8 cellular contexts compared by ENCODE assay signal in the genomic region with DNA sequence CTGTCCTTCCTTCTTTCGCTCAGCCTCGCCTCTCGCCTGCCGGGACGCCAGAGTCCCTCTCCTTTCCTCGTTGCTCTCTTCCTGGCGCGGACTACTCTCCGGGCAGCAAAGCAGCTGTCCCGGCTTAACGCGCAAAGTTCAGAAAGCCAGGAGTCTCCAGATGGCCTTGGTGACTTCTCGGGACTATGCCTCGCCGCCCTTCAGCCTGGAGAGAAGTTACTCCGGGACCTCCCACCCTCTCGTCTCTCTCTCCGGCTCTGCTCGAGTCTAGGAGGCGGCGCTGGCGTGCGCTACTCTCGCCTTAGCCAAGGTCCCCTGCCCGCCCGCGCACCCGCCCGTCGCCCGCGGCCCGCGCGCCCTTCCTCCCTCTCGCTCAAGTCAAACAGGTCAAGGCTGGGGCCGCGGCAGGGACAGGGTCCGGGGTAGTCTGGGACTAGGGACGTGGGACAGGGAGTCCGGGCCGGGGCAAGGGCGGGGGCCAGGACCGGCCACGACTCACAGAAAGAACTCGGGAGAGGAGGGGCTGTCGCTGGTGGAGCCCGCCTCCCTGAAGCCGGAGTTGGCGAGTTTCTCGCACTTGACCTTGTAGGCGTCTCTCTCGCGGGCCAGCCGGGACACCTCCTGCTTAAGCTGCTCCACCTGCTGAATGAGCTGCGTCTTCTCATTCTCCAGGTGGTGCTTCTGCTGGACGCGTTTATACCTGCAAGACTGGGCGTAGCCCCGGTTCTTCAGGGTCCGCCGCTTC.
A peak's percentile ranks its signal among the peaks of the same experiment; 100 is the strongest.
DNase-seq lines count a peak whose midpoint lies in the region; ATAC-seq and TF ChIP-seq lines count a peak whose summit lies in the region.

No MANE protein-coding gene starts in this region.

- peaks cover 2% of the 10 kb centered on the region for H3K9me3 Mint-ChIP-seq in nephron

- H3K4me1 Mint-ChIP-seq in nephron: peaks cover 40% of the 10 kb centered on the region

- H3K27me3 Mint-ChIP-seq in nephron (ENCODE audit: low read depth): peaks cover 90% of the 10 kb centered on the region

- ATAC-seq in GM19328 (IDR thresholded peaks at IDR 0.05; ENCODE audit: unreplicated experiment): no peak
- no peak for ATAC-seq in HG02852 (IDR thresholded peaks at IDR 0.05; ENCODE audit: unreplicated experiment)

- peak overlapping the region; percentile 50 for H3K4me3 ChIP-seq in fibroblast of mammary gland (ENCODE audit: control insufficient read depth, low read depth, low read length)

- TF ChIP-seq CTCF in fibroblast of mammary gland (conservative IDR thresholded peaks at IDR 0.05; ENCODE audit: control insufficient read depth, insufficient read depth, low read depth, low read length) (no peak), nephron (IDR thresholded peaks at IDR 0.05; ENCODE audit: unreplicated experiment in 3 of 3) (no peak)

- H3K36me3 Mint-ChIP-seq in nephron (ENCODE audit: low read depth): peaks cover 52% of the 10 kb centered on the region

- H3K27ac Mint-ChIP-seq in nephron: peak overlapping the region; percentile 84 to 99 (median 90)

- DNase-seq in AG20443 (ENCODE audit: low spot score) (peak; percentile 36), NCI-H446 (lab: John Stamatoyannopoulos, UW) (peak; percentile 34 to 63), fibroblast of mammary gland (ENCODE audit: low read depth) (peak; percentile 16)
- DNase-seq in activated CD8-positive, alpha-beta memory T cell treated with anti-CD3 and anti-CD28 coated beads, Interleukin-2, amount 50 U/mL, for 4 hours: no peak
- no peak for DNase-seq in activated effector memory CD4-positive, alpha-beta T cell treated with anti-CD3 and anti-CD28 coated beads, Interleukin-2, amount 50 U/mL, for 16 hours

- peak overlapping the region; percentile 94 to 98 (median 97) for H3K4me3 Mint-ChIP-seq in nephron

Comparison
In these comparisons a context has a peak if more than half of its experiments do, and no peak if none do; other contexts are left out.
1. DNase-seq: peak in AG20443 (single experiment), NCI-H446 (2 of 2) and fibroblast of mammary gland (single experiment); none in activated CD8-positive, alpha-beta memory T cell treated with anti-CD3 and anti-CD28 coated beads, Interleukin-2, amount 50 U/mL, for 4 hours (single experiment) and activated effector memory CD4-positive, alpha-beta T cell treated with anti-CD3 and anti-CD28 coated beads, Interleukin-2, amount 50 U/mL, for 16 hours (single experiment).